Comparison of ENCODE assay signal across 7 cellular contexts in genomic region chr9:114146735-114147134, GRCh38. TPM values are rescaled to one million over a fixed set of nuclear protein-coding genes. Genes with fewer than 3 reads are reported as not detected.
"Had no signal": no experiment of that assay in that cellular context is flagged by ENCODE, and none has a peak within 500 bp of the region (broad histone marks: within the 10 kb centered on the region; RNA-seq: fewer than 3 reads in every experiment).

No MANE protein-coding gene starts in this region.

- FAIRE-seq: H1, H54, HTR-8/SVneo had no signal

- H3K4me2 ChIP-seq: GM23338 had no signal

- H3K4me3 ChIP-seq: GM23338 had no signal

- H2AFZ ChIP-seq: GM23338 had no signal

- ATAC-seq: GM23338 had no signal

- DNase-seq: H9, HCEC 1CT had no signal

RNA-seq across cellular contexts. Expression of gene COL27A1, which starts 8.6 kb away (rescaled TPM):
- polyA plus RNA-seq: IgD-negative memory B cell had no signal

RNA-seq across cellular contexts. Expression of gene KIF12, which starts 47.6 kb away (rescaled TPM):
- polyA plus RNA-seq: IgD-negative memory B cell had no signal
